In the genomic region with DNA sequence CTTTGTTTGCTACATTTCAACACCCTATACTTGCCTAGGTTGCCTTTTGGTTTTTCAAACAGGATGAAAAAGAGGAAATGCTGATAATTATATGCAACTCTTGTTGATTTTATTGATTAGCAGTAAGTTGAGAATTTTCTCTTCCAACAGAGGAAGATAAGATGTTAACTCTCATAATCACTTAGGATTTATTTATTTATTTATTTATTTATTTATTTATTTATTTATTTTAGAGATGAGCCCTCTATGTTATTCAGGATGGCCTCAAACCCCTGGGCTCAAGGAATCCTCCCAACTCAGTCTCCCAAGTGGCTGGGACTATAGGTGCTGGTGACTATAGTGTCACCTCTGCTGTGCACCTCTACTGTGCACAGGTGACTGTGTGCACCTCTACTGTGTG, we compare ENCODE assay signal across 40 cellular contexts.
"Had no signal": no experiment of that assay in that cellular context is flagged by ENCODE, and none has a peak within 500 bp of the region (broad histone marks: within the 10 kb centered on the region; RNA-seq: fewer than 3 reads in every experiment).

No MANE protein-coding gene starts in this region.

- H3K27ac Mint-ChIP-seq: activated naive CD4-positive, alpha-beta T cell treated with anti-CD3 and anti-CD28 coated beads for 36 hours; activated naive CD4-positive, alpha-beta T cell treated with anti-CD3 and anti-CD28 coated beads, Interleukin-2, amount 10 ng/mL, durations not matched to agents 7 days and 5 days; activated naive CD4-positive, alpha-beta T cell treated with anti-CD3 and anti-CD28 coated beads, Interleukin-2, amount 50 U/mL, for 24 hours; activated naive CD4-positive, alpha-beta T cell treated with anti-CD3 and anti-CD28 coated beads, Interleukin-2, amount 50 U/mL, for 72 hours; activated naive CD8-positive, alpha-beta T cell; activated naive CD8-positive, alpha-beta T cell treated with anti-CD3 and anti-CD28 coated beads for 36 hours; activated naive CD8-positive, alpha-beta T cell treated with anti-CD3 and anti-CD28 coated beads, Interleukin-2, amount 10 ng/mL, durations not matched to agents 7 days and 5 days; activated naive CD8-positive, alpha-beta T cell treated with anti-CD3 and anti-CD28 coated beads, Interleukin-2, amount 50 U/mL, for 24 hours; activated T-cell treated with anti-CD3 and anti-CD28 coated beads, Interleukin-2, amount 50 U/mL, for 24 hours; activated T-cell treated with anti-CD3 and anti-CD28 coated beads, Interleukin-2, amount 50 U/mL, for 72 hours; activated T-helper 1 cell treated with anti-CD3 and anti-CD28 coated beads, Interleukin-12 subunit alpha, Interleukin-12 subunit beta, Interleukin-2, Interleukin-4 antibody, amounts not matched to agents 30 ng/mL and 10 ng/mL and 1 ng/mL, durations not matched to agents 14 hours and 24 hours and 36 hours; activated T-helper 17 cell treated with anti-CD3 and anti-CD28 coated beads, Interleukin-2, amount 50 U/mL, for 72 hours; activated T-helper 2 cell treated with anti-CD3 and anti-CD28 coated beads, Interferon-gamma antibody, Interleukin-2, Interleukin-4, amounts not matched to agents 10 μg/mL and 5 μg/mL and 100 μg/mL, durations not matched to agents 14 hours and 24 hours and 36 hours had no signal

- H3K4me3 ChIP-seq: adrenal gland, ascending aorta, body of pancreas, breast epithelium, cardiac muscle cell had no signal

- DNase-seq: activated effector memory CD4-positive, alpha-beta T cell treated with anti-CD3 and anti-CD28 coated beads, Interleukin-2, amount 50 U/mL, for 16 hours; activated effector memory CD4-positive, alpha-beta T cell treated with Interleukin-2 at 50 U/mL for 16 hours; activated gamma-delta T cell; activated gamma-delta T cell treated with Interleukin-2 at 50 U/mL for 16 hours; activated naive CD4-positive, alpha-beta T cell; activated naive CD4-positive, alpha-beta T cell treated with anti-CD3 and anti-CD28 coated beads for 36 hours; activated naive CD4-positive, alpha-beta T cell treated with anti-CD3 and anti-CD28 coated beads, Interleukin-2, amount 10 ng/mL, durations not matched to agents 7 days and 5 days; activated naive CD4-positive, alpha-beta T cell treated with anti-CD3 and anti-CD28 coated beads, Interleukin-2, amount 50 U/mL, for 16 hours; activated naive CD4-positive, alpha-beta T cell treated with Interleukin-2 at 50 U/mL for 16 hours; activated naive CD8-positive, alpha-beta T cell treated with anti-CD3 and anti-CD28 coated beads for 36 hours; activated naive CD8-positive, alpha-beta T cell treated with anti-CD3 and anti-CD28 coated beads, Interleukin-2, amount 10 ng/mL, durations not matched to agents 7 days and 5 days; activated naive CD8-positive, alpha-beta T cell treated with anti-CD3 and anti-CD28 coated beads, Interleukin-2, amount 50 U/mL, for 24 hours; activated T-cell treated with anti-CD3 and anti-CD28 coated beads, Interleukin-2, amount 50 U/mL, for 1 hour; activated T-cell treated with anti-CD3 and anti-CD28 coated beads, Interleukin-2, amount 50 U/mL, for 24 hours; activated T-cell treated with anti-CD3 and anti-CD28 coated beads, Interleukin-2, amount 50 U/mL, for 4 hours; activated T-cell treated with anti-CD3 and anti-CD28 coated beads, Interleukin-2, amount 50 U/mL, for 48 hours; activated T-cell treated with anti-CD3 and anti-CD28 coated beads, Interleukin-2, amount 50 U/mL, for 72 hours; adrenal gland; amniotic stem cell; amygdala; anterior cingulate cortex; aorta; body of pancreas; brain microvascular endothelial cell; caudate nucleus; central memory CD4-positive, alpha-beta T cell; cerebellar nuclear complex had no signal

- H3K27ac ChIP-seq: adrenal gland, ascending aorta, body of pancreas, brain microvascular endothelial cell, breast epithelium, cardiac muscle cell had no signal

- H3K4me3 Mint-ChIP-seq: activated naive CD4-positive, alpha-beta T cell treated with anti-CD3 and anti-CD28 coated beads for 36 hours; activated naive CD4-positive, alpha-beta T cell treated with anti-CD3 and anti-CD28 coated beads, Interleukin-2, amount 10 ng/mL, durations not matched to agents 7 days and 5 days; activated naive CD4-positive, alpha-beta T cell treated with anti-CD3 and anti-CD28 coated beads, Interleukin-2, amount 50 U/mL, for 24 hours; activated naive CD8-positive, alpha-beta T cell; activated naive CD8-positive, alpha-beta T cell treated with anti-CD3 and anti-CD28 coated beads for 36 hours; activated naive CD8-positive, alpha-beta T cell treated with anti-CD3 and anti-CD28 coated beads, Interleukin-2, amount 10 ng/mL, durations not matched to agents 7 days and 5 days; activated naive CD8-positive, alpha-beta T cell treated with anti-CD3 and anti-CD28 coated beads, Interleukin-2, amount 50 U/mL, for 24 hours; activated T-cell treated with anti-CD3 and anti-CD28 coated beads, Interleukin-2, amount 50 U/mL, for 24 hours; activated T-cell treated with anti-CD3 and anti-CD28 coated beads, Interleukin-2, amount 50 U/mL, for 4 hours; activated T-cell treated with anti-CD3 and anti-CD28 coated beads, Interleukin-2, amount 50 U/mL, for 72 hours; activated T-helper 1 cell treated with anti-CD3 and anti-CD28 coated beads, Interleukin-12 subunit alpha, Interleukin-12 subunit beta, Interleukin-2, Interleukin-4 antibody, amounts not matched to agents 30 ng/mL and 10 ng/mL and 1 ng/mL, durations not matched to agents 14 hours and 24 hours and 36 hours; activated T-helper 17 cell treated with anti-CD3 and anti-CD28 coated beads, Interleukin-2, amount 50 U/mL, for 72 hours; brain; central memory CD8-positive, alpha-beta T cell had no signal

- FAIRE-seq: astrocyte, bronchial epithelial cell had no signal

- H3K4me1 Mint-ChIP-seq: activated naive CD4-positive, alpha-beta T cell treated with anti-CD3 and anti-CD28 coated beads, Interleukin-2, amount 10 ng/mL, durations not matched to agents 7 days and 5 days; activated naive CD8-positive, alpha-beta T cell treated with anti-CD3 and anti-CD28 coated beads, Interleukin-2, amount 10 ng/mL, durations not matched to agents 7 days and 5 days; central memory CD8-positive, alpha-beta T cell had no signal

- H3K9me3 ChIP-seq: adrenal gland, ascending aorta, body of pancreas, breast epithelium had no signal

- H3K27me3 Mint-ChIP-seq: activated naive CD4-positive, alpha-beta T cell treated with anti-CD3 and anti-CD28 coated beads, Interleukin-2, amount 10 ng/mL, durations not matched to agents 7 days and 5 days; activated naive CD4-positive, alpha-beta T cell treated with anti-CD3 and anti-CD28 coated beads, Interleukin-2, amount 50 U/mL, for 24 hours; activated naive CD8-positive, alpha-beta T cell; activated naive CD8-positive, alpha-beta T cell treated with anti-CD3 and anti-CD28 coated beads for 36 hours; activated naive CD8-positive, alpha-beta T cell treated with anti-CD3 and anti-CD28 coated beads, Interleukin-2, amount 50 U/mL, for 24 hours; activated T-cell treated with anti-CD3 and anti-CD28 coated beads, Interleukin-2, amount 50 U/mL, for 24 hours; activated T-helper 17 cell treated with anti-CD3 and anti-CD28 coated beads, Interleukin-2, amount 50 U/mL, for 72 hours; brain; central memory CD8-positive, alpha-beta T cell had no signal

- H3K9me3 Mint-ChIP-seq: activated naive CD4-positive, alpha-beta T cell treated with anti-CD3 and anti-CD28 coated beads for 36 hours; activated naive CD4-positive, alpha-beta T cell treated with anti-CD3 and anti-CD28 coated beads, Interleukin-2, amount 10 ng/mL, durations not matched to agents 7 days and 5 days; activated naive CD4-positive, alpha-beta T cell treated with anti-CD3 and anti-CD28 coated beads, Interleukin-2, amount 50 U/mL, for 24 hours; activated naive CD4-positive, alpha-beta T cell treated with anti-CD3 and anti-CD28 coated beads, Interleukin-2, amount 50 U/mL, for 72 hours; activated naive CD8-positive, alpha-beta T cell treated with anti-CD3 and anti-CD28 coated beads, Interleukin-2, amount 10 ng/mL, durations not matched to agents 7 days and 5 days; activated naive CD8-positive, alpha-beta T cell treated with anti-CD3 and anti-CD28 coated beads, Interleukin-2, amount 50 U/mL, for 24 hours; activated T-cell treated with anti-CD3 and anti-CD28 coated beads, Interleukin-2, amount 50 U/mL, for 4 hours; activated T-helper 17 cell treated with anti-CD3 and anti-CD28 coated beads, Interleukin-2, amount 50 U/mL, for 72 hours; activated T-helper 2 cell treated with anti-CD3 and anti-CD28 coated beads, Interferon-gamma antibody, Interleukin-2, Interleukin-4, amounts not matched to agents 10 μg/mL and 5 μg/mL and 100 μg/mL, durations not matched to agents 14 hours and 24 hours and 36 hours; central memory CD8-positive, alpha-beta T cell had no signal

- H3K4me1 ChIP-seq: adrenal gland, ascending aorta, body of pancreas, breast epithelium had no signal

- ATAC-seq: activated naive CD4-positive, alpha-beta T cell treated with anti-CD3 and anti-CD28 coated beads, Interleukin-2, amount 50 U/mL, for 72 hours; activated naive CD8-positive, alpha-beta T cell treated with anti-CD3 and anti-CD28 coated beads, Interleukin-2, amount 50 U/mL, for 24 hours; activated T-cell treated with anti-CD3 and anti-CD28 coated beads, Interleukin-2, amount 50 U/mL, for 4 hours; activated T-cell treated with anti-CD3 and anti-CD28 coated beads, Interleukin-2, amount 50 U/mL, for 72 hours; activated T-helper 17 cell treated with anti-CD3 and anti-CD28 coated beads, Interleukin-2, amount 50 U/mL, for 72 hours; body of pancreas had no signal
